1 cellular context compared by ENCODE assay signal in genomic region chr10:112336556-112337201, GRCh38.
TF ChIP-seq lines count a peak whose summit lies in the region.

No MANE protein-coding gene starts in this region.

TF ChIP-seq in GM23338, 12 proteins besides CTCF, POLR2A, EP300 and RAD21 (continued from another document):
- TF ChIP-seq, protein P1, sequence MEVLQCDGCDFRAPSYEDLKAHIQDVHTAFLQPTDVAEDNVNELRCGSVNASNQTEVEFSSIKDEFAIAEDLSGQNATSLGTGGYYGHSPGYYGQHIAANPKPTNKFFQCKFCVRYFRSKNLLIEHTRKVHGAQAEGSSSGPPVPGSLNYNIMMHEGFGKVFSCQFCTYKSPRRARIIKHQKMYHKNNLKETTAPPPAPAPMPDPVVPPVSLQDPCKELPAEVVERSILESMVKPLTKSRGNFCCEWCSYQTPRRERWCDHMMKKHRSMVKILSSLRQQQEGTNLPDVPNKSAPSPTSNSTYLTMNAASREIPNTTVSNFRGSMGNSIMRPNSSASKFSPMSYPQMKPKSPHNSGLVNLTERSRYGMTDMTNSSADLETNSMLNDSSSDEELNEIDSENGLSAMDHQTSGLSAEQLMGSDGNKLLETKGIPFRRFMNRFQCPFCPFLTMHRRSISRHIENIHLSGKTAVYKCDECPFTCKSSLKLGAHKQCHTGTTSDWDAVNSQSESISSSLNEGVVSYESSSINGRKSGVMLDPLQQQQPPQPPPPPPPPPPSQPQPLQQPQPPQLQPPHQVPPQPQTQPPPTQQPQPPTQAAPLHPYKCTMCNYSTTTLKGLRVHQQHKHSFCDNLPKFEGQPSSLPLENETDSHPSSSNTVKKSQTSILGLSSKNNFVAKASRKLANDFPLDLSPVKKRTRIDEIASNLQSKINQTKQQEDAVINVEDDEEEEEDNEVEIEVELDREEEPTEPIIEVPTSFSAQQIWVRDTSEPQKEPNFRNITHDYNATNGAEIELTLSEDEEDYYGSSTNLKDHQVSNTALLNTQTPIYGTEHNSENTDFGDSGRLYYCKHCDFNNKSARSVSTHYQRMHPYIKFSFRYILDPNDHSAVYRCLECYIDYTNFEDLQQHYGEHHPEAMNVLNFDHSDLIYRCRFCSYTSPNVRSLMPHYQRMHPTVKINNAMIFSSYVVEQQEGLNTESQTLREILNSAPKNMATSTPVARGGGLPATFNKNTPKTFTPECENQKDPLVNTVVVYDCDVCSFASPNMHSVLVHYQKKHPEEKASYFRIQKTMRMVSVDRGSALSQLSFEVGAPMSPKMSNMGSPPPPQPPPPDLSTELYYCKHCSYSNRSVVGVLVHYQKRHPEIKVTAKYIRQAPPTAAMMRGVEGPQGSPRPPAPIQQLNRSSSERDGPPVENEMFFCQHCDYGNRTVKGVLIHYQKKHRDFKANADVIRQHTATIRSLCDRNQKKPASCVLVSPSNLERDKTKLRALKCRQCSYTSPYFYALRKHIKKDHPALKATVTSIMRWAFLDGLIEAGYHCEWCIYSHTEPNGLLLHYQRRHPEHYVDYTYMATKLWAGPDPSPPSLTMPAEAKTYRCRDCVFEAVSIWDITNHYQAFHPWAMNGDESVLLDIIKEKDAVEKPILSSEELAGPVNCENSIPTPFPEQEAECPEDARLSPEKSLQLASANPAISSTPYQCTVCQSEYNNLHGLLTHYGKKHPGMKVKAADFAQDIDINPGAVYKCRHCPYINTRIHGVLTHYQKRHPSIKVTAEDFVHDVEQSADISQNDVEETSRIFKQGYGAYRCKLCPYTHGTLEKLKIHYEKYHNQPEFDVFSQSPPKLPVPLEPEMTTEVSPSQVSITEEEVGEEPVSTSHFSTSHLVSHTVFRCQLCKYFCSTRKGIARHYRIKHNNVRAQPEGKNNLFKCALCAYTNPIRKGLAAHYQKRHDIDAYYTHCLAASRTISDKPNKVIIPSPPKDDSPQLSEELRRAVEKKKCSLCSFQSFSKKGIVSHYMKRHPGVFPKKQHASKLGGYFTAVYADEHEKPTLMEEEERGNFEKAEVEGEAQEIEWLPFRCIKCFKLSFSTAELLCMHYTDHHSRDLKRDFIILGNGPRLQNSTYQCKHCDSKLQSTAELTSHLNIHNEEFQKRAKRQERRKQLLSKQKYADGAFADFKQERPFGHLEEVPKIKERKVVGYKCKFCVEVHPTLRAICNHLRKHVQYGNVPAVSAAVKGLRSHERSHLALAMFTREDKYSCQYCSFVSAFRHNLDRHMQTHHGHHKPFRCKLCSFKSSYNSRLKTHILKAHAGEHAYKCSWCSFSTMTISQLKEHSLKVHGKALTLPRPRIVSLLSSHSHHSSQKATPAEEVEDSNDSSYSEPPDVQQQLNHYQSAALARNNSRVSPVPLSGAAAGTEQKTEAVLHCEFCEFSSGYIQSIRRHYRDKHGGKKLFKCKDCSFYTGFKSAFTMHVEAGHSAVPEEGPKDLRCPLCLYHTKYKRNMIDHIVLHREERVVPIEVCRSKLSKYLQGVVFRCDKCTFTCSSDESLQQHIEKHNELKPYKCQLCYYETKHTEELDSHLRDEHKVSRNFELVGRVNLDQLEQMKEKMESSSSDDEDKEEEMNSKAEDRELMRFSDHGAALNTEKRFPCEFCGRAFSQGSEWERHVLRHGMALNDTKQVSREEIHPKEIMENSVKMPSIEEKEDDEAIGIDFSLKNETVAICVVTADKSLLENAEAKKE (CRISPR knock-in tag; IDR thresholded peaks at IDR 0.05), result no peak
TF ChIP-seq in GM23338: peak in this region for 0.
